In the genomic region with DNA sequence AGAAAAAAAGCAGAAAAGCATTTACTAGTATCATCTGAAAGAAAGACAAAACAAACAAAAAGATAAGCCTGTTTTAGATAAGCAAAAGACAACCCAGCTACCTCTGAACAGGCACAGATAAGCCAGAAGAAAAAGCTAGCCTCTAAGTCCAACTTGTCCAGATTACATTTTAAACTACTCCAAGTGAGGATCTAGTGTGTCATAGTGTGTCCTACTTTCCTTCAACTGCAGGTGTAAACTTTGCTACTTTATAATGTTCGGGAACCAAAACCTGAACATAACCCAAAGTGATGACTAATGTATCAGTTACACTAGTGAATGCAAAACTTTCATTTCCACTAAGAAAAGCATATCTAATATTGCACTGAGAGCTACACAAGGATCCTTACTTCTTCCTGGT, we compare ENCODE assay signal across 11 cellular contexts. TPM values are rescaled to one million over a fixed set of nuclear protein-coding genes. Genes with fewer than 3 reads are reported as not detected.
DNase-seq lines count a peak whose midpoint lies in the region; ATAC-seq and TF ChIP-seq lines count a peak whose summit lies in the region.
"Had no signal": no experiment of that assay in that cellular context is flagged by ENCODE, and none has a peak within 500 bp of the region (broad histone marks: within the 10 kb centered on the region; RNA-seq: fewer than 3 reads in every experiment).

No MANE protein-coding gene starts in this region.

- no peak overlapping the region for H3K4me2 ChIP-seq in Karpas-422 (ENCODE audit: low read depth, low read length, poor library complexity, severe bottlenecking)

- in situ Hi-C loops in GM13977 (cut with MboI; ENCODE audit: low pct_unique_long_range_greater_than_20kb, low sequenced_read_pairs, unreplicated experiment) = no loop called here

- ATAC-seq in GM21825 (IDR thresholded peaks at IDR 0.05; ENCODE audit: unreplicated experiment) = peak; percentile 50
- ATAC-seq in HG02884 (IDR thresholded peaks at IDR 0.05; ENCODE audit: unreplicated experiment) = no peak

- TF ChIP-seq CTCF in GM13977 (IDR thresholded peaks at IDR 0.05; ENCODE audit: extremely low read depth, insufficient read depth, missing control alignments) (no peak), WERI-Rb-1 (IDR thresholded peaks at IDR 0.05; ENCODE audit: low read depth, low read length) (no peak)

- peaks cover 99% of the 10 kb centered on the region for H3K79me2 ChIP-seq in Karpas-422 (ENCODE audit: low read length)

- DNase-seq in GM13977 (ENCODE audit: low spot score) (peak; percentile 29), Karpas-422 (no peak), iris pigment epithelial cell (ENCODE audit: low read depth) (peak; percentile 16), WERI-Rb-1 (no peak), activated gamma-delta T cell treated with Interleukin-2 at 50 U/mL for 16 hours (no peak)
- DNase-seq in stimulated activated CD4-positive, alpha-beta T cell treated with anti-CD3 and anti-CD28 coated beads, Interleukin-4, amount 100 ng/mL, for 24 hours = no peak
- DNase-seq: DMS 273 treated with DMSO at 0.1 percent for 48 hours; NCI-H1048; NK-92 treated with Interleukin-12 subunit alpha and Interleukin-12 subunit beta, amount 100 ng/mL, for 24 hours had no signal

- no peak overlapping the region for H3K9ac ChIP-seq in Karpas-422 (ENCODE audit: low read length)

- H3K9me3 ChIP-seq in Karpas-422 (ENCODE audit: low read length) (no peaks in the 10 kb centered on the region), WERI-Rb-1 (ENCODE audit: severe bottlenecking) (no peaks in the 10 kb centered on the region)

- no peak overlapping the region for H3K4me3 ChIP-seq in Karpas-422 (ENCODE audit: low read length)
- no peak overlapping the region for H3K4me3 ChIP-seq in WERI-Rb-1 (ENCODE audit: low read depth, low read length)

- H3K27me3 ChIP-seq in Karpas-422 (ENCODE audit: low read length) = no peaks in the 10 kb centered on the region
- no peaks in the 10 kb centered on the region for H3K27me3 ChIP-seq in WERI-Rb-1 (ENCODE audit: insufficient read depth, low read depth, severe bottlenecking)

- H3K4me1 ChIP-seq in Karpas-422 (ENCODE audit: low read length) = peaks cover 59% of the 10 kb centered on the region

- no peaks in the 10 kb centered on the region for H3K9me2 ChIP-seq in Karpas-422 (replicated peaks; ENCODE audit: insufficient read depth, low read length)

- H2AFZ ChIP-seq in Karpas-422 (ENCODE audit: low read length) = no peak overlapping the region

- peaks cover 66% of the 10 kb centered on the region for H4K20me1 ChIP-seq in Karpas-422 (ENCODE audit: insufficient read depth, low read depth, low read length)

- peaks cover 48% of the 10 kb centered on the region; the same call in 1 of the 2 replicates for H3K36me3 ChIP-seq in Karpas-422 (ENCODE audit: insufficient read depth, low read length)
- H3K36me3 ChIP-seq in WERI-Rb-1 = peaks cover 53% of the 10 kb centered on the region

- peak overlapping the region; percentile 90 for H3K27ac ChIP-seq in Karpas-422 (ENCODE audit: low read length)
- H3K27ac ChIP-seq in WERI-Rb-1 = no peak overlapping the region

RNA-seq across cellular contexts. Expression of gene ADNP, which starts 19.5 kb away (rescaled TPM):
- total RNA-seq in Karpas-422 (2014; rRNA removed; shearing (Covaris generic); ENCODE audit: low replicate concordance) = 40.1 and 55.5 TPM in 2 replicates

RNA-seq across cellular contexts. Expression of gene DPM1, which starts 46.6 kb away (rescaled TPM):
- total RNA-seq in Karpas-422 (2014; rRNA removed; shearing (Covaris generic); ENCODE audit: low replicate concordance) = 37.5 and 67.2 TPM in 2 replicates

RNA-seq across cellular contexts. Expression of gene MOCS3, which starts 46.9 kb away (rescaled TPM):
- 4.8 and 5.5 TPM in 2 replicates for total RNA-seq in Karpas-422 (2014; rRNA removed; shearing (Covaris generic); ENCODE audit: low replicate concordance)

Comparison
In these comparisons a context has a peak if more than half of its experiments do, and no peak if none do; other contexts are left out.
1. DNase-seq: peak in GM13977 (single experiment) and iris pigment epithelial cell (single experiment); none in Karpas-422 (single experiment), WERI-Rb-1 (single experiment), stimulated activated CD4-positive, alpha-beta T cell treated with anti-CD3 and anti-CD28 coated beads, Interleukin-4, amount 100 ng/mL, for 24 hours (single experiment) and activated gamma-delta T cell treated with Interleukin-2 at 50 U/mL for 16 hours (single experiment).